ENCODE assay signal across 12 cellular contexts in genomic region chr10:88082391-88082790, GRCh38.
DNase-seq lines count a peak whose midpoint lies in the region; ATAC-seq and TF ChIP-seq lines count a peak whose summit lies in the region.
"Had no signal": no experiment of that assay in that cellular context is flagged by ENCODE, and none has a peak within 500 bp of the region (broad histone marks: within the 10 kb centered on the region; RNA-seq: fewer than 3 reads in every experiment).

No MANE protein-coding gene starts in this region.

- no peak for TF ChIP-seq POLR2A in tibial nerve (IDR thresholded peaks at IDR 0.05)

- H3K9me3 ChIP-seq in OCI-LY3 (ENCODE audit: insufficient read depth, low read length): no peaks in the 10 kb centered on the region
- H3K9me3 ChIP-seq in tibial nerve: no peaks in the 10 kb centered on the region
- H3K9me3 ChIP-seq in MG63: no peaks in the 10 kb centered on the region
- H3K9me3 ChIP-seq in ascending aorta: no peaks in the 10 kb centered on the region

- H3K9ac ChIP-seq in OCI-LY3 (ENCODE audit: low read length): peak overlapping the region; percentile 46; the same call in 1 of the 2 replicates

- intact Hi-C loops in ascending aorta (cut with DNase I): no loop called here

- 88 to 94% methylated on average over 3 of the region's 3 CpGs for WGBS in tibial nerve, 2 donors

- no peaks in the 10 kb centered on the region for H3K36me3 ChIP-seq in OCI-LY3 (replicated peaks; ENCODE audit: low read depth, low read length)
- no peaks in the 10 kb centered on the region for H3K36me3 ChIP-seq in tibial nerve
- H3K36me3 ChIP-seq in MG63: no peaks in the 10 kb centered on the region
- H3K36me3 ChIP-seq in ascending aorta: no peaks in the 10 kb centered on the region

- peak overlapping the region; percentile 85 for H3K27ac ChIP-seq in OCI-LY3 (ENCODE audit: low read length)
- no peak overlapping the region for H3K27ac ChIP-seq in tibial nerve
- no peak overlapping the region for H3K27ac ChIP-seq in ascending aorta

- TF ChIP-seq CTCF in OCI-LY3 (IDR thresholded peaks at IDR 0.05; ENCODE audit: low read depth, low read length): no peak
- TF ChIP-seq CTCF in tibial nerve (IDR thresholded peaks at IDR 0.05): no peak
- TF ChIP-seq CTCF in ascending aorta (IDR thresholded peaks at IDR 0.05): no peak

- no peak for TF ChIP-seq EP300 in tibial nerve (IDR thresholded peaks at IDR 0.05)

- H3K4me1 ChIP-seq in OCI-LY3 (ENCODE audit: low read length) (peaks cover 50% of the 10 kb centered on the region), tibial nerve (peaks cover 0 to 11% (median 4%) of the 10 kb centered on the region in 4 donors), ascending aorta (peaks cover 5 to 6% of the 10 kb centered on the region in 2 donors)

- in situ Hi-C loops in G401 (cut with HindIII; ENCODE audit: low sequenced_read_pairs): no loop called here

- DNase-seq in tibial nerve (ENCODE audit: low spot score in 2 of 2) (no peak), MG63 (no peak), ascending aorta (ENCODE audit: low spot score in 2 of 2) (no peak), G401 (ENCODE audit: low spot score) (no peak)
- DNase-seq: endodermal cell, HCEC 1CT, NCI-H1105 treated with DMSO at 0.1 percent for 48 hours, small intestine had no signal

- H3K79me2 ChIP-seq in OCI-LY3 (ENCODE audit: low read length): no peaks in the 10 kb centered on the region

- H3K27me3 ChIP-seq in OCI-LY3 (ENCODE audit: low read depth, low read length) (no peaks in the 10 kb centered on the region; the same call in 1 of the 2 replicates), tibial nerve (no peaks in the 10 kb centered on the region), MG63 (no peaks in the 10 kb centered on the region), ascending aorta (no peaks in the 10 kb centered on the region)

- H4K20me1 ChIP-seq in OCI-LY3 (ENCODE audit: insufficient read depth, low read length): no peaks in the 10 kb centered on the region

- no peak overlapping the region for H2AFZ ChIP-seq in OCI-LY3 (ENCODE audit: low read depth, low read length)

- ATAC-seq in GM18499 (IDR thresholded peaks at IDR 0.05; ENCODE audit: insufficient read depth, unreplicated experiment) (peak; percentile 5), GM21381 (IDR thresholded peaks at IDR 0.05; ENCODE audit: unreplicated experiment) (peak; percentile 26), HG03045 (IDR thresholded peaks at IDR 0.05; ENCODE audit: unreplicated experiment) (peak; percentile 19)

- H3K4me3 ChIP-seq in OCI-LY3 (ENCODE audit: low read length) (peak overlapping the region; percentile 55), tibial nerve (no peak overlapping the region), MG63 (no peak overlapping the region), ascending aorta (no peak overlapping the region)

- peak overlapping the region; percentile 89 for H3K4me2 ChIP-seq in OCI-LY3 (ENCODE audit: low read length)
